Comparison of ENCODE assay signal across 12 cellular contexts in the genomic region with DNA sequence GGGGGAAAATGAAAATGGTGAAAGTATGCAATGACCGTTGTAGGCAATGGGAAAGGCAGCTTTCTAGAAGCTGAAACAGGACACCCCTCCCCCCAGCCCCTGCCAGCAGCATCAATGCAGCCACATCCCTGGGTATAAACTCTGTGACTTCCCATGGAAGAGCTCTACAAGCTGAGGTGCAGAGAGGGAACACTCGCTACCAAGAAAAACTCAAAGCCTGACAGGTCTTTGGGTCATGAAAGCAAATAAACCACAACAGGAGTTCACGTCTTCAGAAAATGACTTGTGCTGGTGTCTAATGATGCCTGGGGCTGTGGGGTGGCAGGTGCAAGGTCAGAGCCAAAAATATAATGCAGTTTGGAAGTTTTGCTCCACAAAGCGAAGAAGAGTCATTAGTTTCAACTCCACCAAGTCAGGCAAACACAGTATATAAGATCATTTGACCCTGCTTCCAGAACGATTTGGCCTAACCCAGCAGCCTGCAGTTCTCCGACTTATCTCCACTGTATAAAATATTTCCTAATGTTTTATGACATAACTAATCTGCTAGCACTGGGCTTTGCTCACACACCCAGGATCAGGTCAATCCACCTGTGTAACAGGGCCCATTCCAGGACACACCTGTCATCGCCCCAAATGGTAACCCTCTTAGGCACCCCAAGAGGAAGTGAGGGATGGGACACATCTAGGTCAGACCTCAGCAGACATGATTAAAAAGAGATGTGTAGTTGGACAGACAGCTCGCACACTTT.
DNase-seq lines count a peak whose midpoint lies in the region; ATAC-seq and TF ChIP-seq lines count a peak whose summit lies in the region.
"Had no signal": no experiment of that assay in that cellular context is flagged by ENCODE, and none has a peak within 500 bp of the region (broad histone marks: within the 10 kb centered on the region; RNA-seq: fewer than 3 reads in every experiment).

No MANE protein-coding gene starts in this region.

- H3K4me1 ChIP-seq in psoas muscle: peaks cover 11% of the 10 kb centered on the region

- 64 to 77% (median 70%) methylated on average over 8 of the region's 8 CpGs for WGBS in psoas muscle, 3 donors

- peak overlapping the region; percentile 70 for H3K27ac ChIP-seq in C4-2B
- peak overlapping the region; percentile 66 for H3K27ac ChIP-seq in RWPE1
- no peak overlapping the region for H3K27ac ChIP-seq in psoas muscle

- peaks cover 0 to 3% (median 0%) of the 10 kb centered on the region in 3 donors for H3K27me3 ChIP-seq in psoas muscle (ENCODE audit: insufficient read depth in 3 of 3, low read length in 2 of 3)
- H3K27me3 ChIP-seq: dorsolateral prefrontal cortex had no signal

- H3K4me3 ChIP-seq in psoas muscle: peak overlapping the region; percentile 24

- DNase-seq in RWPE1 (ENCODE audit: low spot score): no peak
- no peak for DNase-seq in left ventricle myocardium superior
- no peak for DNase-seq in psoas muscle
- no peak for DNase-seq in NCI-H510A (lab: John Stamatoyannopoulos, UW)
- no peak for DNase-seq in NCI-H2029 treated with DMSO at 0.1 percent for 48 hours (lab: John Stamatoyannopoulos, UW)
- DNase-seq in midbrain (lab: John Stamatoyannopoulos, UW): no peak
- DNase-seq: activated naive CD4-positive, alpha-beta T cell treated with anti-CD3 and anti-CD28 coated beads, Interleukin-2, amount 10 ng/mL, durations not matched to agents 7 days and 5 days; activated T-cell treated with anti-CD3 and anti-CD28 coated beads for 4 hours; dorsolateral prefrontal cortex; naive B cell had no signal

- H3K36me3 ChIP-seq in psoas muscle (ENCODE audit: insufficient read depth in 1 of 2, low read depth in 1 of 2): no peaks in the 10 kb centered on the region

- POLR2A ChIA-PET in RWPE1 (lab: Yijun Ruan, JAX; ENCODE audit: low non-redundant PET): no interaction called here

- TF ChIP-seq CTCF in C4-2B (conservative IDR thresholded peaks at IDR 0.05): no peak
- TF ChIP-seq CTCF in RWPE1 (conservative IDR thresholded peaks at IDR 0.05; ENCODE audit: low read depth): no peak
- no peak for TF ChIP-seq CTCF in psoas muscle (IDR thresholded peaks at IDR 0.05)

- CTCF ChIA-PET in RWPE1 (lab: Yijun Ruan, JAX): no interaction called here

- ATAC-seq in left ventricle myocardium superior (peak; percentile 34), psoas muscle (peak in 2 of 4 donors; percentile 44 to 55)
- ATAC-seq: HCT116 had no signal

- H3K9me3 ChIP-seq in psoas muscle: no peaks in the 10 kb centered on the region

- intact Hi-C loops in left ventricle myocardium superior (cut with micrococcal nuclease) (no loop called here), psoas muscle (cut with DNase I) (no loop called here)
